1 cellular context compared by ENCODE assay signal in genomic region chr1:163195728-163196448, GRCh38.
TF ChIP-seq lines count a peak whose summit lies in the region.

No MANE protein-coding gene starts in this region.

TF ChIP-seq in SK-N-SH treated with all-trans-retinoic acid at 6 μM for 48 hours, 23 proteins besides CTCF, POLR2A, EP300 and RAD21 (continued from another document):
- TF ChIP-seq TSHZ2 (CRISPR knock-in tag; IDR thresholded peaks at IDR 0.05), result peak; percentile 96
- TF ChIP-seq ZNF565 (CRISPR knock-in tag; conservative IDR thresholded peaks at IDR 0.05; ENCODE audit: low read depth), result no peak; the same call in 1 of the 2 replicates
- TF ChIP-seq ZNF70 (CRISPR knock-in tag; IDR thresholded peaks at IDR 0.05), result no peak
- no peak for TF ChIP-seq ZC3H10 (CRISPR knock-in tag; IDR thresholded peaks at IDR 0.05)
- TF ChIP-seq CSDC2 (CRISPR knock-in tag; IDR thresholded peaks at IDR 0.05), result no peak
- TF ChIP-seq CREB5 (CRISPR knock-in tag; IDR thresholded peaks at IDR 0.05; ENCODE audit: low read depth), result no peak
- 0 out of 2 replicates have a peak, but pooled peaks have one; percentile 24 for TF ChIP-seq PATZ1 (CRISPR knock-in tag; IDR thresholded peaks at IDR 0.05; ENCODE audit: borderline replicate concordance)
- TF ChIP-seq POU6F1 (CRISPR knock-in tag; IDR thresholded peaks at IDR 0.05; ENCODE audit: borderline replicate concordance, low read depth), result peak; percentile 18; the same call in 1 of the 2 replicates
- TF ChIP-seq BACH2 (CRISPR knock-in tag; IDR thresholded peaks at IDR 0.05; ENCODE audit: borderline replicate concordance), result peak; percentile 70; the same call in 1 of the 2 replicates
